ENCODE assay signal across 9 cellular contexts in genomic region chr1:156858959-156859522, GRCh38. TPM values are rescaled to one million over a fixed set of nuclear protein-coding genes. Genes with fewer than 3 reads are reported as not detected.
DNase-seq lines count a peak whose midpoint lies in the region; ATAC-seq, FAIRE-seq and TF ChIP-seq lines count a peak whose summit lies in the region.
"Had no signal": no experiment of that assay in that cellular context is flagged by ENCODE, and none has a peak within 500 bp of the region (broad histone marks: within the 10 kb centered on the region; RNA-seq: fewer than 3 reads in every experiment).

Gene INSRR (minus strand): TSS chr1:156859117. CDS start chr1:156858621, 496 bp downstream.

- peaks cover 22% of the 10 kb centered on the region; the same call in 2 of the 3 replicates for H3K79me2 ChIP-seq in K562 (ENCODE audit: control insufficient read depth, insufficient read depth, low read length)

- no TSS peak for BruUV-seq in K562 (replicated peaks; lab: Mats Ljungman, UMichigan)

- no peak for TF ChIP-seq EP300 in K562 (IDR thresholded peaks at IDR 0.05; ENCODE audit: low read length)

- TF ChIP-seq POLR2A in K562 (conservative IDR thresholded peaks at IDR 0.05) (no peak), right lobe of liver (IDR thresholded peaks at IDR 0.05) (no peak), vagina (IDR thresholded peaks at IDR 0.05) (no peak)

- H3K4me3 ChIP-seq in K562 (peak within 1 kb of the TSS; percentile 34), right lobe of liver (peak within 1 kb of the TSS in 2 of 3 donors; percentile 6 to 24), vagina (peak within 1 kb of the TSS; percentile 40 to 51)

- intact Hi-C loops in Right ventricle myocardium inferior (cut with DNase I): no loop called here
- intact Hi-C loops in cardiac septum (cut with DNase I): loop anchor here (2.0 to 10.0 kb wide), 3 partner anchors 30 to 164 kb away; partner anchors contain the start of genes ISG20L2 and METTL25B
- intact Hi-C loops in K562 (cut with micrococcal nuclease): no loop called here
- intact Hi-C loops in right lobe of liver (cut with DNase I): no loop called here
- intact Hi-C loops in vagina (cut with DNase I): loop anchor here (5.0 kb wide), 1 partner anchor 52 kb away; no protein-coding TSS in a partner anchor
- intact Hi-C loops in left colon (cut with DNase I, micrococcal nuclease): no loop called here

- POLR2A ChIA-PET in K562 (lab: Yijun Ruan, JAX): interaction anchor here (0.5 to 2.3 kb wide), 10 partner anchors 9 to 508 kb away, joined by 3 to 17 read pairs (median 6); partner anchors contain the start of genes ISG20L2 and METTL25B

- no peak for TF ChIP-seq RAD21 in K562 (CRISPR knock-in tag; conservative IDR thresholded peaks at IDR 0.05 in 1 of 2, IDR thresholded peaks at IDR 0.05 in 1 of 2)

- WGBS in K562 (ENCODE audit: insufficient coverage, low coverage, missing lambda C conversion rate): 6% methylated on average over 28 of the region's 39 CpGs
- 0% methylated on average over 2 of the region's 39 CpGs for WGBS in right lobe of liver (ENCODE audit: insufficient coverage, low coverage, low lambda C conversion rate, missing lambda C conversion rate)

- H3K9ac ChIP-seq in K562 (ENCODE audit: insufficient read depth in 1 of 2, low read depth in 2 of 2, low read length in 2 of 2): peak within 1 kb of the TSS; percentile 30 to 78; a peak in 3 of 4 replicates

- ATAC-seq in Right ventricle myocardium inferior: peak; percentile 43
- peak; percentile 39 for ATAC-seq in K562
- peak in 1 of 4 donors; percentile 3 for ATAC-seq in right lobe of liver
- no peak for ATAC-seq in left colon

- no peak for TF ChIP-seq CTCF in K562 (IDR thresholded peaks at IDR 0.05 in 2 of 3, conservative IDR thresholded peaks at IDR 0.05 in 1 of 3; ENCODE audit: insufficient read depth in 2 of 3, low read depth in 1 of 3, low read length in 3 of 3)
- no peak for TF ChIP-seq CTCF in right lobe of liver (IDR thresholded peaks at IDR 0.05)
- TF ChIP-seq CTCF in vagina (IDR thresholded peaks at IDR 0.05): no peak

- H3K4me1 ChIP-seq in K562 (replicated peaks in 1 of 2; ENCODE audit: control insufficient read depth in 2 of 2, insufficient read depth in 2 of 2, low read length in 2 of 2) (peaks cover 64 to 73% of the 10 kb centered on the region in 2 experiments), right lobe of liver (peaks cover 0 to 21% (median 0%) of the 10 kb centered on the region in 4 donors), vagina (peaks cover 29% of the 10 kb centered on the region)

- peak within 1 kb of the TSS; percentile 86 for H2AFZ ChIP-seq in K562 (ENCODE audit: low read depth, low read length)

- H3K4me2 ChIP-seq in K562 (ENCODE audit: insufficient read depth, low read length): peak within 1 kb of the TSS; percentile 90

- DNase-seq in Right ventricle myocardium inferior (ENCODE audit: missing footprints) (no peak), cardiac septum (ENCODE audit: low spot score) (no peak), K562 (ENCODE audit: extremely low read depth in 1 of 4, low spot score in 3 of 4) (peak; percentile 69 to 76 (median 74)), right lobe of liver (no peak), vagina (ENCODE audit: extremely low spot score in 2 of 2) (no peak), epidermal melanocyte (ENCODE audit: insufficient read length, low spot score) (no peak), left colon (no peak)
- DNase-seq in activated CD4-positive, CD25-positive, alpha-beta regulatory T cell (lab: John Stamatoyannopoulos, UW): no peak

- no peaks in the 10 kb centered on the region for H3K9me1 ChIP-seq in K562 (ENCODE audit: control insufficient read depth, insufficient read depth, low read length)

- H3K27me3 ChIP-seq in K562 (ENCODE audit: control insufficient read depth in 2 of 2, insufficient read depth in 2 of 2, low read length in 2 of 2) (no peaks in the 10 kb centered on the region), right lobe of liver (peaks cover 4 to 13% of the 10 kb centered on the region in 2 donors), vagina (no peaks in the 10 kb centered on the region)

- H3K36me3 ChIP-seq in K562 (ENCODE audit: control insufficient read depth, insufficient read depth, low read length) (no peaks in the 10 kb centered on the region), right lobe of liver (no peaks in the 10 kb centered on the region), vagina (no peaks in the 10 kb centered on the region)

- H3K9me3 ChIP-seq in K562 (replicated peaks; ENCODE audit: control insufficient read depth, insufficient read depth, low read depth, low read length): no peaks in the 10 kb centered on the region
- H3K9me3 ChIP-seq in right lobe of liver: no peaks in the 10 kb centered on the region
- H3K9me3 ChIP-seq in vagina: no peaks in the 10 kb centered on the region

- CTCF ChIA-PET in K562 (lab: Yijun Ruan, JAX; ENCODE audit: low intra/inter-chr PET ratio): interaction anchor here (2.1 to 3.3 kb wide), 3 partner anchors 21 to 133 kb away, joined by 18 to 31 read pairs (median 24); no protein-coding TSS in a partner anchor

- no peak for FAIRE-seq in K562 (lab: Jason Lieb, UNC)

- H3K27ac ChIP-seq in K562 (ENCODE audit: extremely low read depth, low read depth, low read length) (no peak within 1 kb of the TSS; the same call in 2 of the 3 replicates), right lobe of liver (no peak within 1 kb of the TSS), vagina (peak within 1 kb of the TSS; percentile 62)

- no peaks in the 10 kb centered on the region for H4K20me1 ChIP-seq in K562 (replicated peaks; ENCODE audit: control insufficient read depth, insufficient read depth, low read length)

- in situ Hi-C loops in K562 (cut with MboI): no loop called here

TF ChIP-seq in K562, 482 proteins besides CTCF, POLR2A, EP300 and RAD21 (continues in another document):
- TF ChIP-seq MLX (CRISPR knock-in tag; conservative IDR thresholded peaks at IDR 0.05) (no peak), ZFP36 (IDR thresholded peaks at IDR 0.05; ENCODE audit: low read depth, low read length, partially characterized antibody) (no peak), FOXK2 (conservative IDR thresholded peaks at IDR 0.05 in 1 of 2, IDR thresholded peaks at IDR 0.05 in 1 of 2; ENCODE audit: low read depth in 2 of 2) (0 out of 4 replicates have a peak, but pooled peaks of 1 of the 2 experiments have one; percentile 6), DACH1 (IDR thresholded peaks at IDR 0.05; ENCODE audit: partially characterized antibody) (peak; percentile 27), ZNF408 (CRISPR knock-in tag; IDR thresholded peaks at IDR 0.05; ENCODE audit: low read depth) (no peak), GATAD2A (IDR thresholded peaks at IDR 0.05) (no peak)
- TF ChIP-seq, protein P1, sequence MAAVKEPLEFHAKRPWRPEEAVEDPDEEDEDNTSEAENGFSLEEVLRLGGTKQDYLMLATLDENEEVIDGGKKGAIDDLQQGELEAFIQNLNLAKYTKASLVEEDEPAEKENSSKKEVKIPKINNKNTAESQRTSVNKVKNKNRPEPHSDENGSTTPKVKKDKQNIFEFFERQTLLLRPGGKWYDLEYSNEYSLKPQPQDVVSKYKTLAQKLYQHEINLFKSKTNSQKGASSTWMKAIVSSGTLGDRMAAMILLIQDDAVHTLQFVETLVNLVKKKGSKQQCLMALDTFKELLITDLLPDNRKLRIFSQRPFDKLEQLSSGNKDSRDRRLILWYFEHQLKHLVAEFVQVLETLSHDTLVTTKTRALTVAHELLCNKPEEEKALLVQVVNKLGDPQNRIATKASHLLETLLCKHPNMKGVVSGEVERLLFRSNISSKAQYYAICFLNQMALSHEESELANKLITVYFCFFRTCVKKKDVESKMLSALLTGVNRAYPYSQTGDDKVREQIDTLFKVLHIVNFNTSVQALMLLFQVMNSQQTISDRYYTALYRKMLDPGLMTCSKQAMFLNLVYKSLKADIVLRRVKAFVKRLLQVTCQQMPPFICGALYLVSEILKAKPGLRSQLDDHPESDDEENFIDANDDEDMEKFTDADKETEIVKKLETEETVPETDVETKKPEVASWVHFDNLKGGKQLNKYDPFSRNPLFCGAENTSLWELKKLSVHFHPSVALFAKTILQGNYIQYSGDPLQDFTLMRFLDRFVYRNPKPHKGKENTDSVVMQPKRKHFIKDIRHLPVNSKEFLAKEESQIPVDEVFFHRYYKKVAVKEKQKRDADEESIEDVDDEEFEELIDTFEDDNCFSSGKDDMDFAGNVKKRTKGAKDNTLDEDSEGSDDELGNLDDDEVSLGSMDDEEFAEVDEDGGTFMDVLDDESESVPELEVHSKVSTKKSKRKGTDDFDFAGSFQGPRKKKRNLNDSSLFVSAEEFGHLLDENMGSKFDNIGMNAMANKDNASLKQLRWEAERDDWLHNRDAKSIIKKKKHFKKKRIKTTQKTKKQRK (IDR thresholded peaks at IDR 0.05; ENCODE audit: borderline replicate concordance, low read depth, low read length): no peak
- TF ChIP-seq, protein P2, sequence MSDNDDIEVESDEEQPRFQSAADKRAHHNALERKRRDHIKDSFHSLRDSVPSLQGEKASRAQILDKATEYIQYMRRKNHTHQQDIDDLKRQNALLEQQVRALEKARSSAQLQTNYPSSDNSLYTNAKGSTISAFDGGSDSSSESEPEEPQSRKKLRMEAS (CRISPR knock-in tag; IDR thresholded peaks at IDR 0.05): no peak

RNA-seq across cellular contexts. Expression of gene INSRR, which starts in this region (rescaled TPM):
- total RNA-seq in Right ventricle myocardium inferior (0.46 TPM), cardiac septum (0.24 TPM), K562 (2014; rRNA removed) (0.08 TPM in 1 of 2 replicates, not detected in the other), K562 (2014; rRNA removed; fragmentation: Illumina TruSeq; extraction: Trizol) (0.04 TPM in 1 of 2 replicates, not detected in the other), K562 (2015; rRNA removed; fragmentation: Illumina TruSeq; extraction: Trizol) (0.04 and 0.07 TPM in 2 replicates), K562 (2021) (0.18 TPM in 2 replicates), right lobe of liver (not detected), vagina (not detected), left colon (not detected)
- 0.14 and 1.6 TPM in 2 replicates for total RNA-seq in K562 (2011; cell fraction: chromatin; rRNA removed; ENCODE audit: low replicate concordance)
- total RNA-seq in K562 (2011; cell fraction: nucleolus; rRNA removed): 0.66 and 0.67 TPM in 2 replicates
- 0.44 and 0.46 TPM in 2 replicates for total RNA-seq in K562 (2011; cell fraction: nucleoplasm; rRNA removed)
- polyA plus RNA-seq in K562 (2011; rRNA removed) (0.06 and 0.07 TPM in 2 replicates), K562 (2014; fragmentation: Illumina TruSeq; extraction: Trizol) (0.03 and 0.06 TPM in 2 replicates), K562 (2014; fragmentation: Nextera tagmentation; extraction: Ambion mirVana) (not detected), K562 (2014; rRNA removed) (0.07 and 0.12 TPM in 2 replicates)
- polyA plus RNA-seq in K562 (2011; cell fraction: cytosol; rRNA removed): 0.04 and 0.16 TPM in 2 replicates
- 0.44 and 1.7 TPM in 2 replicates for polyA plus RNA-seq in K562 (2011; cell fraction: nucleus; rRNA removed)
- polyA plus RNA-seq in K562 (2012): 0.25 and 0.83 TPM in 2 replicates
- polyA minus RNA-seq in K562 (2011; rRNA and poly(A)+ RNA removed): 0.09 and 0.21 TPM in 2 replicates
- polyA minus RNA-seq in K562 (2011; cell fraction: cytosol; rRNA and poly(A)+ RNA removed): not detected in 2 replicates
- polyA minus RNA-seq in K562 (2011; cell fraction: nucleus; rRNA and poly(A)+ RNA removed): 0.33 and 0.81 TPM in 2 replicates
- total RNA-seq: liver had no signal

Comparison
In these comparisons a context has a peak if more than half of its experiments do, and no peak if none do; other contexts are left out.
1. intact Hi-C loops: an anchor here in cardiac septum (2.0 to 10.0 kb wide) and vagina (5.0 kb wide); none called in Right ventricle myocardium inferior, K562, right lobe of liver and left colon.
2. Peak in ATAC-seq in Right ventricle myocardium inferior; RNA of the gene not detected or under 1 TPM.
3. DNase-seq: peak in K562 (4 of 4); none in Right ventricle myocardium inferior (single experiment), cardiac septum (single experiment), right lobe of liver (0 of 3), vagina (0 of 2), activated CD4-positive, CD25-positive, alpha-beta regulatory T cell (0 of 4), epidermal melanocyte (single experiment) and left colon (0 of 2).
4. Peak in every context shown above with its lines, with median percentiles within 50 percentile points of each other: H3K4me3 ChIP-seq.